In genomic region chr19:43901395-43902390, GRCh38 we compare ENCODE assay signal across 8 cellular contexts. TPM values are rescaled to one million over a fixed set of nuclear protein-coding genes. Genes with fewer than 3 reads are reported as not detected.
DNase-seq lines count a peak whose midpoint lies in the region; ATAC-seq, FAIRE-seq and TF ChIP-seq lines count a peak whose summit lies in the region.

No MANE protein-coding gene starts in this region.

- TF ChIP-seq POLR2A in HepG2 (IDR thresholded peaks at IDR 0.05; ENCODE audit: insufficient read depth in 1 of 2, low read depth in 2 of 2, low read length in 2 of 2) = peak in 1 of 2 experiments; percentile 44; a peak in 1 of 4 replicates

- FAIRE-seq in HepG2 (lab: Jason Lieb, UNC) = peak; percentile 52

- TF ChIP-seq EP300 in HepG2 (IDR thresholded peaks at IDR 0.05; ENCODE audit: low read depth in 2 of 2, low read length in 2 of 2) = no peak
- TF ChIP-seq EP300 in HepG2 (CRISPR knock-in tag; IDR thresholded peaks at IDR 0.05; ENCODE audit: borderline replicate concordance) = no peak

- peaks cover 7% of the 10 kb centered on the region; the same call in 1 of the 2 replicates for H3K4me1 ChIP-seq in HepG2 (ENCODE audit: insufficient read depth, low read length)

- CTCF ChIA-PET in activated CD4-positive, alpha-beta memory T cell treated with anti-CD3 and anti-CD28 coated beads for 36 hours (lab: Charles Lee) = no interaction called here
- CTCF ChIA-PET in HepG2 (lab: Yijun Ruan, JAX; ENCODE audit: low intra/inter-chr PET ratio, low total read pairs) = no interaction called here

- peaks cover 59% of the 10 kb centered on the region for H3K9me3 ChIP-seq in HepG2 (ENCODE audit: low read length)

- no peak for TF ChIP-seq RAD21 in HepG2 (CRISPR knock-in tag; IDR thresholded peaks at IDR 0.05)

- in situ Hi-C loops in HepG2 (cut with HindIII; ENCODE audit: extremely low pct_ligation_motif_present, low pct_unique_long_range_greater_than_20kb) (no loop called here), ACHN (cut with HindIII; ENCODE audit: low pct_ligation_motif_present, low pct_unique_long_range_greater_than_20kb, low sequenced_read_pairs) (no loop called here)

- peak; percentile 78 for ATAC-seq in GM21515 (IDR thresholded peaks at IDR 0.05; ENCODE audit: unreplicated experiment)
- ATAC-seq in HepG2 = peak; percentile 99

- no TSS peak for BruUV-seq in HepG2 (replicated peaks; lab: Mats Ljungman, UMichigan)

- H3K27ac ChIP-seq in HepG2 (ENCODE audit: extremely low read length, insufficient read depth, low read length) = peak overlapping the region; percentile 6

- no peak for TF ChIP-seq CTCF in HepG2 (CRISPR knock-in tag; IDR thresholded peaks at IDR 0.05)

- H3K4me2 ChIP-seq in HepG2 (ENCODE audit: low read depth, low read length) = peak overlapping the region; percentile 70

- H3K27me3 Mint-ChIP-seq in activated CD4-positive, alpha-beta memory T cell treated with anti-CD3 and anti-CD28 coated beads for 36 hours = no peaks in the 10 kb centered on the region

- peaks cover 13% of the 10 kb centered on the region for H3K4me1 Mint-ChIP-seq in activated CD4-positive, alpha-beta memory T cell treated with anti-CD3 and anti-CD28 coated beads for 36 hours (ENCODE audit: low read depth)

- peak overlapping the region; percentile 80 for H3K4me3 Mint-ChIP-seq in activated CD4-positive, alpha-beta memory T cell treated with anti-CD3 and anti-CD28 coated beads for 36 hours

- intact Hi-C loops in activated CD4-positive, alpha-beta memory T cell treated with anti-CD3 and anti-CD28 coated beads for 36 hours (cut with micrococcal nuclease) = loop anchor here (1.0 kb wide), 1 partner anchor 74 kb away; the partner anchor contains the start of gene ZNF283
- intact Hi-C loops in HepG2 (cut with micrococcal nuclease; ENCODE audit: unreplicated experiment) = no loop called here

- DNase-seq in C1 segment of cervical spinal cord (lab: John Stamatoyannopoulos, UW) (peak in 12 of 14 donors; percentile 15 to 83 (median 67)), NCI-H2081 (lab: John Stamatoyannopoulos, UW) (peak; percentile 45 to 80), ecto neural progenitor cell (ENCODE audit: low spot score) (peak; percentile 87), HepG2 (ENCODE audit: low spot score) (peak; percentile 80), ACHN (no peak)
- peak; percentile 75 for DNase-seq in activated CD4-positive, alpha-beta memory T cell treated with anti-CD3 and anti-CD28 coated beads for 36 hours
- DNase-seq in stimulated activated CD4-positive, alpha-beta T cell treated with anti-CD3 and anti-CD28 coated beads, Interleukin-1b, Interleukin-23, amount 100 ng/mL, for 48 hours = peak; percentile 65

- peaks cover 53% of the 10 kb centered on the region for H3K36me3 Mint-ChIP-seq in activated CD4-positive, alpha-beta memory T cell treated with anti-CD3 and anti-CD28 coated beads for 36 hours

- H2AFZ ChIP-seq in HepG2 (ENCODE audit: low read length) = peak overlapping the region; percentile 89

- no peaks in the 10 kb centered on the region for H3K27me3 ChIP-seq in HepG2 (ENCODE audit: control insufficient read depth in 1 of 2, insufficient read depth in 2 of 2, low read length in 2 of 2)

- H4K20me1 ChIP-seq in HepG2 (ENCODE audit: insufficient read depth, low read length) = no peaks in the 10 kb centered on the region

- peak overlapping the region; percentile 48; the same call in 1 of the 2 replicates for H3K9ac ChIP-seq in HepG2 (ENCODE audit: insufficient read depth, low read depth, low read length)

- H3K27ac Mint-ChIP-seq in activated CD4-positive, alpha-beta memory T cell treated with anti-CD3 and anti-CD28 coated beads for 36 hours = peak overlapping the region; percentile 53

- peaks cover 61% of the 10 kb centered on the region for H3K9me3 Mint-ChIP-seq in activated CD4-positive, alpha-beta memory T cell treated with anti-CD3 and anti-CD28 coated beads for 36 hours

- no peaks in the 10 kb centered on the region for H3K79me2 ChIP-seq in HepG2 (ENCODE audit: insufficient read depth, low read length)

- 33% methylated on average over 30 of the region's 39 CpGs for WGBS in HepG2 (ENCODE audit: low lambda C conversion rate)

- POLR2A ChIA-PET in activated CD4-positive, alpha-beta memory T cell treated with anti-CD3 and anti-CD28 coated beads for 36 hours (lab: Charles Lee) = no interaction called here
- POLR2A ChIA-PET in HepG2 (lab: Yijun Ruan, JAX) = interaction anchor here (0.6 to 1.4 kb wide), 8 partner anchors 12 to 599 kb away, joined by 3 to 8 read pairs (median 4); partner anchors contain the start of genes SMG9, ZNF180, ZNF221 and ZNF226

- H3K36me3 ChIP-seq in HepG2 (replicated peaks in 1 of 2; ENCODE audit: control insufficient read depth in 1 of 2, insufficient read depth in 2 of 2, low read length in 2 of 2) = no peaks in the 10 kb centered on the region

- peak overlapping the region; percentile 53 to 70 (median 67) for H3K4me3 ChIP-seq in HepG2 (replicated peaks in 1 of 3; ENCODE audit: insufficient read depth in 1 of 3, low read depth in 2 of 3, low read length in 3 of 3)

RNA-seq across cellular contexts. Expression of gene ZNF404, which starts 17.9 kb away (rescaled TPM):
- 1 to 10 TPM in 1 of 2 experiments, under 1 TPM in 1; 0.61 to 1.4 TPM for total RNA-seq in activated CD4-positive, alpha-beta memory T cell treated with anti-CD3 and anti-CD28 coated beads for 36 hours
- total RNA-seq in HepG2 (2016; rRNA removed; fragmentation: Illumina TruSeq; extraction: Trizol) = 1.2 and 2.6 TPM in 2 replicates
- total RNA-seq in HepG2 (2016; cell fraction: cytosol; rRNA removed; fragmentation: Illumina TruSeq; extraction: Trizol; ENCODE audit: low read depth) = 0.40 and 0.44 TPM in 2 replicates
- 1.5 and 1.8 TPM in 2 replicates for total RNA-seq in HepG2 (2016; cell fraction: insoluble cytoplasmic fraction; rRNA removed; fragmentation: Illumina TruSeq; extraction: Trizol)
- 0.52 and 1.1 TPM in 2 replicates for total RNA-seq in HepG2 (2016; cell fraction: membrane; rRNA removed; fragmentation: Illumina TruSeq; extraction: Trizol)
- total RNA-seq in HepG2 (2016; cell fraction: nucleus; rRNA removed; fragmentation: Illumina TruSeq; extraction: Trizol) = 1.6 and 1.7 TPM in 2 replicates
- polyA plus RNA-seq in HepG2 (2011; rRNA removed) = 0.61 and 1.0 TPM in 2 replicates
- polyA plus RNA-seq in HepG2 (2011; cell fraction: cytosol; rRNA removed) = 0.20 and 0.38 TPM in 2 replicates
- polyA plus RNA-seq in HepG2 (2011; cell fraction: nucleus; rRNA removed) = 0.87 and 2.3 TPM in 2 replicates
- 1.7 and 1.8 TPM in 2 replicates for polyA plus RNA-seq in HepG2 (2012)
- polyA plus RNA-seq in HepG2 (2016; cell fraction: cytosol; fragmentation: Illumina TruSeq; extraction: Trizol; ENCODE audit: low read depth) = 0.07 and 0.34 TPM in 2 replicates
- polyA plus RNA-seq in HepG2 (2016; cell fraction: insoluble cytoplasmic fraction; fragmentation: Illumina TruSeq; extraction: Trizol; ENCODE audit: low read depth) = 1.3 and 1.6 TPM in 2 replicates
- polyA plus RNA-seq in HepG2 (2016; cell fraction: membrane; fragmentation: Illumina TruSeq; extraction: Trizol; ENCODE audit: low read depth) = 0.23 and 0.26 TPM in 2 replicates
- 1.7 and 3.0 TPM in 2 replicates for polyA plus RNA-seq in HepG2 (2016; cell fraction: nucleus; fragmentation: Illumina TruSeq; extraction: Trizol; ENCODE audit: insufficient read depth, low read depth)
- polyA minus RNA-seq in HepG2 (2011; rRNA and poly(A)+ RNA removed; ENCODE audit: low replicate concordance) = not detected in 2 replicates
- 0.44 and 0.49 TPM in 2 replicates for polyA minus RNA-seq in HepG2 (2011; cell fraction: cytosol; rRNA and poly(A)+ RNA removed)
- polyA minus RNA-seq in HepG2 (2011; cell fraction: nucleus; rRNA and poly(A)+ RNA removed) = 0.77 and 0.99 TPM in 2 replicates

RNA-seq across cellular contexts. Expression of gene ZNF45, which starts 33.4 kb away (rescaled TPM):
- 1 to 10 TPM; 7.7 to 9.6 TPM for total RNA-seq in activated CD4-positive, alpha-beta memory T cell treated with anti-CD3 and anti-CD28 coated beads for 36 hours
- total RNA-seq in HepG2 (2016; rRNA removed; fragmentation: Illumina TruSeq; extraction: Trizol) = 11.3 and 13.0 TPM in 2 replicates
- total RNA-seq in HepG2 (2016; cell fraction: cytosol; rRNA removed; fragmentation: Illumina TruSeq; extraction: Trizol; ENCODE audit: low read depth) = 1.8 and 1.9 TPM in 2 replicates
- 11.6 and 15.8 TPM in 2 replicates for total RNA-seq in HepG2 (2016; cell fraction: insoluble cytoplasmic fraction; rRNA removed; fragmentation: Illumina TruSeq; extraction: Trizol)
- total RNA-seq in HepG2 (2016; cell fraction: membrane; rRNA removed; fragmentation: Illumina TruSeq; extraction: Trizol) = 5.1 and 6.6 TPM in 2 replicates
- 11.7 and 14.4 TPM in 2 replicates for total RNA-seq in HepG2 (2016; cell fraction: nucleus; rRNA removed; fragmentation: Illumina TruSeq; extraction: Trizol)
- polyA plus RNA-seq in HepG2 (2011; rRNA removed) = 2.4 and 2.8 TPM in 2 replicates
- 1.7 and 2.0 TPM in 2 replicates for polyA plus RNA-seq in HepG2 (2011; cell fraction: cytosol; rRNA removed)
- polyA plus RNA-seq in HepG2 (2011; cell fraction: nucleus; rRNA removed) = 3.3 and 4.8 TPM in 2 replicates
- polyA plus RNA-seq in HepG2 (2012) = 3.0 and 3.8 TPM in 2 replicates
- 0.66 and 0.70 TPM in 2 replicates for polyA plus RNA-seq in HepG2 (2016; cell fraction: cytosol; fragmentation: Illumina TruSeq; extraction: Trizol; ENCODE audit: low read depth)
- 8.4 and 8.8 TPM in 2 replicates for polyA plus RNA-seq in HepG2 (2016; cell fraction: insoluble cytoplasmic fraction; fragmentation: Illumina TruSeq; extraction: Trizol; ENCODE audit: low read depth)
- polyA plus RNA-seq in HepG2 (2016; cell fraction: membrane; fragmentation: Illumina TruSeq; extraction: Trizol; ENCODE audit: low read depth) = 2.1 and 3.1 TPM in 2 replicates
- 12.8 and 15.1 TPM in 2 replicates for polyA plus RNA-seq in HepG2 (2016; cell fraction: nucleus; fragmentation: Illumina TruSeq; extraction: Trizol; ENCODE audit: insufficient read depth, low read depth)
- 3.1 and 11.3 TPM in 2 replicates for polyA minus RNA-seq in HepG2 (2011; rRNA and poly(A)+ RNA removed; ENCODE audit: low replicate concordance)
- 1.3 and 3.2 TPM in 2 replicates for polyA minus RNA-seq in HepG2 (2011; cell fraction: cytosol; rRNA and poly(A)+ RNA removed)
- 10.9 and 14.5 TPM in 2 replicates for polyA minus RNA-seq in HepG2 (2011; cell fraction: nucleus; rRNA and poly(A)+ RNA removed)

RNA-seq across cellular contexts. Expression of gene ZNF221, which starts 49.3 kb away (rescaled TPM):
- total RNA-seq in activated CD4-positive, alpha-beta memory T cell treated with anti-CD3 and anti-CD28 coated beads for 36 hours = 1 to 10 TPM in 1 of 2 experiments, under 1 TPM in 1; 0.73 to 1.0 TPM
- total RNA-seq in HepG2 (2016; rRNA removed; fragmentation: Illumina TruSeq; extraction: Trizol) = 3.4 and 4.5 TPM in 2 replicates
- 0.51 and 0.71 TPM in 2 replicates for total RNA-seq in HepG2 (2016; cell fraction: cytosol; rRNA removed; fragmentation: Illumina TruSeq; extraction: Trizol; ENCODE audit: low read depth)
- 3.4 and 3.9 TPM in 2 replicates for total RNA-seq in HepG2 (2016; cell fraction: insoluble cytoplasmic fraction; rRNA removed; fragmentation: Illumina TruSeq; extraction: Trizol)
- total RNA-seq in HepG2 (2016; cell fraction: membrane; rRNA removed; fragmentation: Illumina TruSeq; extraction: Trizol) = 1.6 and 1.7 TPM in 2 replicates
- total RNA-seq in HepG2 (2016; cell fraction: nucleus; rRNA removed; fragmentation: Illumina TruSeq; extraction: Trizol) = 6.2 TPM in 2 replicates
- 0.40 and 0.48 TPM in 2 replicates for polyA plus RNA-seq in HepG2 (2011; rRNA removed)
- 0.17 and 0.35 TPM in 2 replicates for polyA plus RNA-seq in HepG2 (2011; cell fraction: cytosol; rRNA removed)
- 1.0 and 2.0 TPM in 2 replicates for polyA plus RNA-seq in HepG2 (2011; cell fraction: nucleus; rRNA removed)
- 0.73 and 1.4 TPM in 2 replicates for polyA plus RNA-seq in HepG2 (2012)
- polyA plus RNA-seq in HepG2 (2016; cell fraction: cytosol; fragmentation: Illumina TruSeq; extraction: Trizol; ENCODE audit: low read depth) = 0.12 TPM in 1 of 2 replicates, not detected in the other
- polyA plus RNA-seq in HepG2 (2016; cell fraction: insoluble cytoplasmic fraction; fragmentation: Illumina TruSeq; extraction: Trizol; ENCODE audit: low read depth) = 0.53 and 0.87 TPM in 2 replicates
- polyA plus RNA-seq in HepG2 (2016; cell fraction: membrane; fragmentation: Illumina TruSeq; extraction: Trizol; ENCODE audit: low read depth) = not detected in 2 replicates
- 3.3 and 3.4 TPM in 2 replicates for polyA plus RNA-seq in HepG2 (2016; cell fraction: nucleus; fragmentation: Illumina TruSeq; extraction: Trizol; ENCODE audit: insufficient read depth, low read depth)
- polyA minus RNA-seq in HepG2 (2011; rRNA and poly(A)+ RNA removed; ENCODE audit: low replicate concordance) = 0.40 and 1.2 TPM in 2 replicates
- 1.6 and 1.9 TPM in 2 replicates for polyA minus RNA-seq in HepG2 (2011; cell fraction: cytosol; rRNA and poly(A)+ RNA removed)
- polyA minus RNA-seq in HepG2 (2011; cell fraction: nucleus; rRNA and poly(A)+ RNA removed) = 8.4 and 13.6 TPM in 2 replicates
